Comparison of ENCODE assay signal across 2 cellular contexts in genomic region chr1:42221952-42222606, GRCh38.
A peak's percentile ranks its signal among the peaks of the same experiment; 100 is the strongest.
TF ChIP-seq lines count a peak whose summit lies in the region.

No MANE protein-coding gene starts in this region.

TF ChIP-seq in HepG2, 621 proteins besides CTCF, POLR2A, EP300 and RAD21 (continued from another document):
- TF ChIP-seq, protein P1, sequence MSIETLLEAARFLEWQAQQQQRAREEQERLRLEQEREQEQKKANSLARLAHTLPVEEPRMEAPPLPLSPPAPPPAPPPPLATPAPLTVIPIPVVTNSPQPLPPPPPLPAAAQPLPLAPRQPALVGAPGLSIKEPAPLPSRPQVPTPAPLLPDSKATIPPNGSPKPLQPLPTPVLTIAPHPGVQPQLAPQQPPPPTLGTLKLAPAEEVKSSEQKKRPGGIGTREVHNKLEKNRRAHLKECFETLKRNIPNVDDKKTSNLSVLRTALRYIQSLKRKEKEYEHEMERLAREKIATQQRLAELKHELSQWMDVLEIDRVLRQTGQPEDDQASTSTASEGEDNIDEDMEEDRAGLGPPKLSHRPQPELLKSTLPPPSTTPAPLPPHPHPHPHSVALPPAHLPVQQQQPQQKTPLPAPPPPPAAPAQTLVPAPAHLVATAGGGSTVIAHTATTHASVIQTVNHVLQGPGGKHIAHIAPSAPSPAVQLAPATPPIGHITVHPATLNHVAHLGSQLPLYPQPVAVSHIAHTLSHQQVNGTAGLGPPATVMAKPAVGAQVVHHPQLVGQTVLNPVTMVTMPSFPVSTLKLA (IDR thresholded peaks at IDR 0.05), result no peak
- peak; percentile 96 for TF ChIP-seq HNRNPK (IDR thresholded peaks at IDR 0.05; ENCODE audit: low read depth, low read length, poor library complexity, severe bottlenecking)
- TF ChIP-seq ADNP (CRISPR knock-in tag; IDR thresholded peaks at IDR 0.05), result no peak
- no peak for TF ChIP-seq FOXA1 (IDR thresholded peaks at IDR 0.05)
- 0 out of 2 replicates have a peak, but pooled peaks have one; percentile 6 for TF ChIP-seq FOXA1 (CRISPR knock-in tag; IDR thresholded peaks at IDR 0.05)

TF ChIP-seq in SK-N-SH treated with all-trans-retinoic acid at 6 μM for 48 hours, 23 proteins besides CTCF, POLR2A, EP300 and RAD21 (continued from another document):
- TF ChIP-seq, protein P2, sequence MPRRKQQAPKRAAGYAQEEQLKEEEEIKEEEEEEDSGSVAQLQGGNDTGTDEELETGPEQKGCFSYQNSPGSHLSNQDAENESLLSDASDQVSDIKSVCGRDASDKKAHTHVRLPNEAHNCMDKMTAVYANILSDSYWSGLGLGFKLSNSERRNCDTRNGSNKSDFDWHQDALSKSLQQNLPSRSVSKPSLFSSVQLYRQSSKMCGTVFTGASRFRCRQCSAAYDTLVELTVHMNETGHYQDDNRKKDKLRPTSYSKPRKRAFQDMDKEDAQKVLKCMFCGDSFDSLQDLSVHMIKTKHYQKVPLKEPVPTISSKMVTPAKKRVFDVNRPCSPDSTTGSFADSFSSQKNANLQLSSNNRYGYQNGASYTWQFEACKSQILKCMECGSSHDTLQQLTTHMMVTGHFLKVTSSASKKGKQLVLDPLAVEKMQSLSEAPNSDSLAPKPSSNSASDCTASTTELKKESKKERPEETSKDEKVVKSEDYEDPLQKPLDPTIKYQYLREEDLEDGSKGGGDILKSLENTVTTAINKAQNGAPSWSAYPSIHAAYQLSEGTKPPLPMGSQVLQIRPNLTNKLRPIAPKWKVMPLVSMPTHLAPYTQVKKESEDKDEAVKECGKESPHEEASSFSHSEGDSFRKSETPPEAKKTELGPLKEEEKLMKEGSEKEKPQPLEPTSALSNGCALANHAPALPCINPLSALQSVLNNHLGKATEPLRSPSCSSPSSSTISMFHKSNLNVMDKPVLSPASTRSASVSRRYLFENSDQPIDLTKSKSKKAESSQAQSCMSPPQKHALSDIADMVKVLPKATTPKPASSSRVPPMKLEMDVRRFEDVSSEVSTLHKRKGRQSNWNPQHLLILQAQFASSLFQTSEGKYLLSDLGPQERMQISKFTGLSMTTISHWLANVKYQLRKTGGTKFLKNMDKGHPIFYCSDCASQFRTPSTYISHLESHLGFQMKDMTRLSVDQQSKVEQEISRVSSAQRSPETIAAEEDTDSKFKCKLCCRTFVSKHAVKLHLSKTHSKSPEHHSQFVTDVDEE (CRISPR knock-in tag; IDR thresholded peaks at IDR 0.05), result peak; percentile 25; the same call in 1 of the 2 replicates
- TF ChIP-seq ESRRG (CRISPR knock-in tag; IDR thresholded peaks at IDR 0.05) (peak; percentile 34; the same call in 1 of the 2 replicates), ZNF70 (CRISPR knock-in tag; IDR thresholded peaks at IDR 0.05) (no peak), ISL1 (CRISPR knock-in tag; IDR thresholded peaks at IDR 0.05) (peak; percentile 93), ZFP3 (CRISPR knock-in tag; IDR thresholded peaks at IDR 0.05) (0 out of 2 replicates have a peak, but pooled peaks have one; percentile 63), GLIS3 (CRISPR knock-in tag; IDR thresholded peaks at IDR 0.05) (peak; percentile 94; the same call in 1 of the 2 replicates), POU6F1 (CRISPR knock-in tag; IDR thresholded peaks at IDR 0.05; ENCODE audit: borderline replicate concordance, low read depth) (no peak), CSDC2 (CRISPR knock-in tag; IDR thresholded peaks at IDR 0.05) (peak; percentile 90), PPARA (CRISPR knock-in tag; IDR thresholded peaks at IDR 0.05; ENCODE audit: borderline replicate concordance) (no peak)
- TF ChIP-seq, protein P3, sequence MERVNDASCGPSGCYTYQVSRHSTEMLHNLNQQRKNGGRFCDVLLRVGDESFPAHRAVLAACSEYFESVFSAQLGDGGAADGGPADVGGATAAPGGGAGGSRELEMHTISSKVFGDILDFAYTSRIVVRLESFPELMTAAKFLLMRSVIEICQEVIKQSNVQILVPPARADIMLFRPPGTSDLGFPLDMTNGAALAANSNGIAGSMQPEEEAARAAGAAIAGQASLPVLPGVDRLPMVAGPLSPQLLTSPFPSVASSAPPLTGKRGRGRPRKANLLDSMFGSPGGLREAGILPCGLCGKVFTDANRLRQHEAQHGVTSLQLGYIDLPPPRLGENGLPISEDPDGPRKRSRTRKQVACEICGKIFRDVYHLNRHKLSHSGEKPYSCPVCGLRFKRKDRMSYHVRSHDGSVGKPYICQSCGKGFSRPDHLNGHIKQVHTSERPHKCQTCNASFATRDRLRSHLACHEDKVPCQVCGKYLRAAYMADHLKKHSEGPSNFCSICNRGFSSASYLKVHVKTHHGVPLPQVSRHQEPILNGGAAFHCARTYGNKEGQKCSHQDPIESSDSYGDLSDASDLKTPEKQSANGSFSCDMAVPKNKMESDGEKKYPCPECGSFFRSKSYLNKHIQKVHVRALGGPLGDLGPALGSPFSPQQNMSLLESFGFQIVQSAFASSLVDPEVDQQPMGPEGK (CRISPR knock-in tag; IDR thresholded peaks at IDR 0.05; ENCODE audit: borderline replicate concordance), result peak; percentile 77; the same call in 1 of the 2 replicates
- TF ChIP-seq, protein P4, sequence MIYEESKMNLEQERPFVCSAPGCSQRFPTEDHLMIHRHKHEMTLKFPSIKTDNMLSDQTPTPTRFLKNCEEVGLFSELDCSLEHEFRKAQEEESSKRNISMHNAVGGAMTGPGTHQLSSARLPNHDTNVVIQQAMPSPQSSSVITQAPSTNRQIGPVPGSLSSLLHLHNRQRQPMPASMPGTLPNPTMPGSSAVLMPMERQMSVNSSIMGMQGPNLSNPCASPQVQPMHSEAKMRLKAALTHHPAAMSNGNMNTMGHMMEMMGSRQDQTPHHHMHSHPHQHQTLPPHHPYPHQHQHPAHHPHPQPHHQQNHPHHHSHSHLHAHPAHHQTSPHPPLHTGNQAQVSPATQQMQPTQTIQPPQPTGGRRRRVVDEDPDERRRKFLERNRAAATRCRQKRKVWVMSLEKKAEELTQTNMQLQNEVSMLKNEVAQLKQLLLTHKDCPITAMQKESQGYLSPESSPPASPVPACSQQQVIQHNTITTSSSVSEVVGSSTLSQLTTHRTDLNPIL (CRISPR knock-in tag; IDR thresholded peaks at IDR 0.05; ENCODE audit: low read depth), result peak; percentile 61; the same call in 1 of the 2 replicates
